19 cellular contexts compared by ENCODE assay signal in the genomic region with DNA sequence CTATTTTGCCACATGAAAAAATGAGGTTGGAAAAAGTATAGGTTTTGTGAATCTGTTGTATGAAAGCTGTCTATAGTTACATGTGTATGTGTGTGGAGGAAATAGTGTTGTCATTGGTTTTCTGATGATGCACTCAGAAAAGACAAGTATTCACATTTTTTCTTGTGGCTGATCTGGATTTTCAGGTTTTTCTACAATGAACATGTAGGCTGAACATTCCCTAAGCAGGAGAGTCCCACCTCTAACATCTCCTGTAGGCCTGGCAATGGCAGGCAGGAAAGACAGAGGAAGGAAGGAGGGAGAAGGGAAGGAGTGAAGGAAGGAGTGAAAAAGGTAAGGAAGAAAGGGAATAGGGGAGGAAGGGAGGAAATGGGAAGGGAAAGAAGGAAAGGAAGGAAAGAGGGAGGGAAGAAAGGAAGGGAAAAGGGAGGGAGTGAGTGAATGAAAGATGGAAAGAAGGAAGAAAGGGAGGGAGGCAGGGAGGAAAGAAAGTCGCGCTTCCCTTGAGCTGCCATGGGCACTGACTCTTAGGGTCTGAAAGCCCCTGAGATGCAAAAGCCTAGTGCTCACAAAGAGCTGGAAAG. TPM values are rescaled to one million over a fixed set of nuclear protein-coding genes. Genes with fewer than 3 reads are reported as not detected.
A peak's percentile ranks its signal among the peaks of the same experiment; 100 is the strongest.
DNase-seq lines count a peak whose midpoint lies in the region; ATAC-seq, FAIRE-seq and TF ChIP-seq lines count a peak whose summit lies in the region.
"Had no signal": no experiment of that assay in that cellular context is flagged by ENCODE, and none has a peak within 500 bp of the region (broad histone marks: within the 10 kb centered on the region; RNA-seq: fewer than 3 reads in every experiment).

No MANE protein-coding gene starts in this region.

- TF ChIP-seq CTCF in Caco-2 (IDR thresholded peaks at IDR 0.05; ENCODE audit: insufficient read depth in 1 of 2, low read depth in 1 of 2, low read length in 1 of 2, severe bottlenecking in 1 of 2, unreplicated experiment in 1 of 2) (no peak), K562 (IDR thresholded peaks at IDR 0.05 in 2 of 3, conservative IDR thresholded peaks at IDR 0.05 in 1 of 3; ENCODE audit: insufficient read depth in 2 of 3, low read depth in 1 of 3, low read length in 3 of 3) (no peak), omental fat pad (IDR thresholded peaks at IDR 0.05) (no peak)

- H3K4me1 Mint-ChIP-seq in Caco-2 (ENCODE audit: low read depth, unreplicated experiment) (peaks cover 7% of the 10 kb centered on the region), immature natural killer cell (peaks cover 0 to 7% of the 10 kb centered on the region in 2 donors)
- H3K4me1 Mint-ChIP-seq: IgD-negative memory B cell had no signal

- CTCF ChIA-PET in Caco-2 (lab: Charles Lee) = no interaction called here
- CTCF ChIA-PET in K562 (lab: Yijun Ruan, JAX; ENCODE audit: low intra/inter-chr PET ratio) = no interaction called here

- H3K9me3 ChIP-seq in Caco-2 = peaks cover 17% of the 10 kb centered on the region; the same call in 1 of the 2 replicates
- no peaks in the 10 kb centered on the region for H3K9me3 ChIP-seq in K562 (replicated peaks; ENCODE audit: control insufficient read depth, insufficient read depth, low read depth, low read length)

- H3K36me3 Mint-ChIP-seq in Caco-2 (ENCODE audit: insufficient read depth, unreplicated experiment) (no peaks in the 10 kb centered on the region), immature natural killer cell (no peaks in the 10 kb centered on the region)
- H3K36me3 Mint-ChIP-seq: IgD-negative memory B cell had no signal

- no peak for ATAC-seq in K562
- ATAC-seq in omental fat pad (ENCODE audit: low FRiP score) = no peak

- no peaks in the 10 kb centered on the region for H3K9me1 ChIP-seq in K562 (ENCODE audit: control insufficient read depth, insufficient read depth, low read length)

- H3K79me2 ChIP-seq in K562 (ENCODE audit: control insufficient read depth, insufficient read depth, low read length) = no peaks in the 10 kb centered on the region

- peaks cover 34% of the 10 kb centered on the region for H3K9me3 Mint-ChIP-seq in Caco-2 (ENCODE audit: unreplicated experiment)
- H3K9me3 Mint-ChIP-seq in immature natural killer cell = peaks cover 0 to 6% (median 0%) of the 10 kb centered on the region in 6 donors

- H3K4me3 ChIP-seq in Caco-2 (ENCODE audit: low read depth, low read length) (no peak overlapping the region), K562 (no peak overlapping the region)

- in situ Hi-C loops in K562 (cut with MboI) = no loop called here

- TF ChIP-seq POLR2A in K562 (conservative IDR thresholded peaks at IDR 0.05) = no peak

- no TSS peak for BruUV-seq in Caco-2 (replicated peaks; lab: Mats Ljungman, UMichigan)
- no TSS peak for BruUV-seq in K562 (replicated peaks; lab: Mats Ljungman, UMichigan)

- no peak overlapping the region for H3K27ac ChIP-seq in K562 (ENCODE audit: extremely low read depth, low read depth, low read length)
- H3K27ac ChIP-seq: C4-2B had no signal

- H3K27me3 Mint-ChIP-seq in Caco-2 (ENCODE audit: insufficient read depth, unreplicated experiment) = no peaks in the 10 kb centered on the region
- peaks cover 0 to 10% (median 6%) of the 10 kb centered on the region in 3 donors for H3K27me3 Mint-ChIP-seq in immature natural killer cell (ENCODE audit: low read depth in 3 of 3)

- H2AFZ ChIP-seq in K562 (ENCODE audit: low read depth, low read length) = peak overlapping the region; percentile 28; the same call in 1 of the 2 replicates

- no peak for FAIRE-seq in K562 (lab: Jason Lieb, UNC)
- no peak for FAIRE-seq in HTR-8/SVneo (lab: Jason Lieb, UNC)
- FAIRE-seq: GM19239, H54 had no signal

- H3K4me3 Mint-ChIP-seq in Caco-2 (ENCODE audit: unreplicated experiment) (peak overlapping the region; percentile 2), immature natural killer cell (no peak overlapping the region)
- H3K4me3 Mint-ChIP-seq: IgD-negative memory B cell had no signal

- H3K4me1 ChIP-seq in Caco-2 (peaks cover 9% of the 10 kb centered on the region), K562 (replicated peaks in 1 of 2; ENCODE audit: control insufficient read depth in 2 of 2, insufficient read depth in 2 of 2, low read length in 2 of 2) (no peaks in the 10 kb centered on the region)

- DNase-seq in Caco-2 = peak in 1 of 2 experiments; percentile 28
- peak; percentile 80 for DNase-seq in DMS53 treated with DMSO at 0.1 percent for 48 hours (lab: John Stamatoyannopoulos, UW; ENCODE audit: unreplicated experiment)
- no peak for DNase-seq in K562 (ENCODE audit: extremely low read depth in 1 of 4, low spot score in 3 of 4)
- DNase-seq in islet precursor cell = peak; percentile 32
- DNase-seq in HTR-8/SVneo (ENCODE audit: insufficient read length, low spot score) = no peak
- DNase-seq in omental fat pad (ENCODE audit: low spot score) = no peak
- DNase-seq in immature natural killer cell = no peak
- DNase-seq: EL, NCI-H1105, NCI-H1694 treated with DMSO at 0.1 percent for 48 hours, NCI-H2107, NCI-H2227 treated with DMSO at 0.1 percent for 48 hours, NCI-H524, SIG-M5 had no signal

- no peak for TF ChIP-seq EP300 in K562 (IDR thresholded peaks at IDR 0.05; ENCODE audit: low read length)

- no peak overlapping the region for H3K9ac ChIP-seq in K562 (ENCODE audit: insufficient read depth in 1 of 2, low read depth in 2 of 2, low read length in 2 of 2)

- no peaks in the 10 kb centered on the region for H3K36me3 ChIP-seq in Caco-2 (ENCODE audit: control insufficient read depth, insufficient read depth, low read length)
- no peaks in the 10 kb centered on the region for H3K36me3 ChIP-seq in K562 (ENCODE audit: control insufficient read depth, insufficient read depth, low read length)

- H3K27ac Mint-ChIP-seq in Caco-2 (ENCODE audit: unreplicated experiment) = no peak overlapping the region
- no peak overlapping the region for H3K27ac Mint-ChIP-seq in immature natural killer cell
- H3K27ac Mint-ChIP-seq: IgD-negative memory B cell had no signal

- POLR2A ChIA-PET in Caco-2 (lab: Charles Lee) (no interaction called here), K562 (lab: Yijun Ruan, JAX) (interaction anchor here (0.5 to 1.9 kb wide), 6 partner anchors 10 to 1140 kb away, joined by 3 to 6 read pairs (median 4); a partner anchor contains a TSS)

- WGBS in K562 (ENCODE audit: insufficient coverage, low coverage, missing lambda C conversion rate) = 0% methylated on average over 2 of the region's 2 CpGs

- no peak overlapping the region; the same call in 1 of the 2 replicates for H3K4me2 ChIP-seq in K562 (ENCODE audit: insufficient read depth, low read length)

- H3K27me3 ChIP-seq in Caco-2 (replicated peaks; ENCODE audit: control insufficient read depth, insufficient read depth, low read length) = no peaks in the 10 kb centered on the region
- H3K27me3 ChIP-seq in K562 (ENCODE audit: control insufficient read depth in 2 of 2, insufficient read depth in 2 of 2, low read length in 2 of 2) = peaks cover 0 to 17% of the 10 kb centered on the region in 2 experiments; a peak in 3 of 5 replicates

- no peaks in the 10 kb centered on the region for H4K20me1 ChIP-seq in K562 (replicated peaks; ENCODE audit: control insufficient read depth, insufficient read depth, low read length)

- intact Hi-C loops in Caco-2 (cut with micrococcal nuclease; ENCODE audit: unreplicated experiment) = no loop called here
- intact Hi-C loops in K562 (cut with micrococcal nuclease) = no loop called here

- no peak for TF ChIP-seq RAD21 in K562 (CRISPR knock-in tag; conservative IDR thresholded peaks at IDR 0.05 in 1 of 2, IDR thresholded peaks at IDR 0.05 in 1 of 2)

RNA-seq across cellular contexts. Expression of a gene that starts 0.5 kb away (rescaled TPM):
- total RNA-seq in Caco-2 (2022) = 0.19 TPM in 1 of 2 replicates, not detected in the other
- total RNA-seq in K562 (2011; cell fraction: chromatin; rRNA removed; ENCODE audit: low replicate concordance) = not detected in 2 replicates
- total RNA-seq in K562 (2011; cell fraction: nucleolus; rRNA removed) = not detected in 2 replicates
- not detected in 2 replicates for total RNA-seq in K562 (2011; cell fraction: nucleoplasm; rRNA removed)
- total RNA-seq in K562 (2014; rRNA removed) = not detected in 2 replicates
- total RNA-seq in K562 (2014; rRNA removed; fragmentation: Illumina TruSeq; extraction: Trizol) = not detected in 2 replicates
- total RNA-seq in K562 (2015; rRNA removed; fragmentation: Illumina TruSeq; extraction: Trizol) = not detected in 2 replicates
- total RNA-seq in K562 (2021) = not detected in 2 replicates
- not detected in 2 replicates for polyA plus RNA-seq in K562 (2011; rRNA removed)
- not detected in 2 replicates for polyA plus RNA-seq in K562 (2011; cell fraction: cytosol; rRNA removed)
- polyA plus RNA-seq in K562 (2011; cell fraction: nucleus; rRNA removed) = not detected in 2 replicates
- not detected in 2 replicates for polyA plus RNA-seq in K562 (2012)
- polyA plus RNA-seq in K562 (2014; fragmentation: Illumina TruSeq; extraction: Trizol) = not detected in 2 replicates
- polyA plus RNA-seq in K562 (2014; fragmentation: Nextera tagmentation; extraction: Ambion mirVana) = not detected
- polyA plus RNA-seq in K562 (2014; rRNA removed) = not detected in 2 replicates
- polyA minus RNA-seq in K562 (2011; rRNA and poly(A)+ RNA removed) = not detected in 2 replicates
- not detected in 2 replicates for polyA minus RNA-seq in K562 (2011; cell fraction: cytosol; rRNA and poly(A)+ RNA removed)
- not detected in 2 replicates for polyA minus RNA-seq in K562 (2011; cell fraction: nucleus; rRNA and poly(A)+ RNA removed)
- total RNA-seq in omental fat pad = not detected
- polyA plus RNA-seq in immature natural killer cell = not detected
- total RNA-seq: LHCN-M2 had no signal
- polyA plus RNA-seq: IgD-negative memory B cell had no signal

RNA-seq across cellular contexts. Expression of a gene that starts 5.8 kb away (rescaled TPM):
- total RNA-seq in Caco-2 (2022) = not detected in 2 replicates
- total RNA-seq in K562 (2011; cell fraction: chromatin; rRNA removed; ENCODE audit: low replicate concordance) = not detected in 2 replicates
- total RNA-seq in K562 (2011; cell fraction: nucleolus; rRNA removed) = not detected in 2 replicates
- total RNA-seq in K562 (2011; cell fraction: nucleoplasm; rRNA removed) = not detected in 2 replicates
- not detected in 2 replicates for total RNA-seq in K562 (2014; rRNA removed)
- not detected in 2 replicates for total RNA-seq in K562 (2014; rRNA removed; fragmentation: Illumina TruSeq; extraction: Trizol)
- total RNA-seq in K562 (2015; rRNA removed; fragmentation: Illumina TruSeq; extraction: Trizol) = not detected in 2 replicates
- total RNA-seq in K562 (2021) = not detected in 2 replicates
- not detected in 2 replicates for polyA plus RNA-seq in K562 (2011; rRNA removed)
- polyA plus RNA-seq in K562 (2011; cell fraction: cytosol; rRNA removed) = 0.09 TPM in 1 of 2 replicates, not detected in the other
- not detected in 2 replicates for polyA plus RNA-seq in K562 (2011; cell fraction: nucleus; rRNA removed)
- not detected in 2 replicates for polyA plus RNA-seq in K562 (2012)
- not detected in 2 replicates for polyA plus RNA-seq in K562 (2014; fragmentation: Illumina TruSeq; extraction: Trizol)
- not detected for polyA plus RNA-seq in K562 (2014; fragmentation: Nextera tagmentation; extraction: Ambion mirVana)
- not detected in 2 replicates for polyA plus RNA-seq in K562 (2014; rRNA removed)
- not detected in 2 replicates for polyA minus RNA-seq in K562 (2011; rRNA and poly(A)+ RNA removed)
- not detected in 2 replicates for polyA minus RNA-seq in K562 (2011; cell fraction: cytosol; rRNA and poly(A)+ RNA removed)
- polyA minus RNA-seq in K562 (2011; cell fraction: nucleus; rRNA and poly(A)+ RNA removed) = not detected in 2 replicates
- not detected for total RNA-seq in omental fat pad
- polyA plus RNA-seq in immature natural killer cell = not detected
- total RNA-seq: LHCN-M2 had no signal
- polyA plus RNA-seq: IgD-negative memory B cell had no signal

RNA-seq across cellular contexts. Expression of a gene that starts 9.3 kb away (rescaled TPM):
- total RNA-seq in Caco-2 (2022) (not detected in 2 replicates), K562 (2014; rRNA removed) (not detected in 2 replicates), K562 (2014; rRNA removed; fragmentation: Illumina TruSeq; extraction: Trizol) (not detected in 2 replicates), K562 (2015; rRNA removed; fragmentation: Illumina TruSeq; extraction: Trizol) (not detected in 2 replicates), K562 (2021) (not detected in 2 replicates), omental fat pad (not detected)
- not detected in 2 replicates for total RNA-seq in K562 (2011; cell fraction: chromatin; rRNA removed; ENCODE audit: low replicate concordance)
- not detected in 2 replicates for total RNA-seq in K562 (2011; cell fraction: nucleolus; rRNA removed)
- total RNA-seq in K562 (2011; cell fraction: nucleoplasm; rRNA removed) = not detected in 2 replicates
- polyA plus RNA-seq in K562 (2011; rRNA removed) (not detected in 2 replicates), K562 (2014; fragmentation: Illumina TruSeq; extraction: Trizol) (not detected in 2 replicates), K562 (2014; fragmentation: Nextera tagmentation; extraction: Ambion mirVana) (not detected), K562 (2014; rRNA removed) (not detected in 2 replicates), immature natural killer cell (not detected)
- polyA plus RNA-seq in K562 (2011; cell fraction: cytosol; rRNA removed) = not detected in 2 replicates
- polyA plus RNA-seq in K562 (2011; cell fraction: nucleus; rRNA removed) = not detected in 2 replicates
- not detected in 2 replicates for polyA plus RNA-seq in K562 (2012)
- polyA minus RNA-seq in K562 (2011; rRNA and poly(A)+ RNA removed) = not detected in 2 replicates
- not detected in 2 replicates for polyA minus RNA-seq in K562 (2011; cell fraction: cytosol; rRNA and poly(A)+ RNA removed)
- polyA minus RNA-seq in K562 (2011; cell fraction: nucleus; rRNA and poly(A)+ RNA removed) = not detected in 2 replicates
- total RNA-seq: LHCN-M2 had no signal
- polyA plus RNA-seq: IgD-negative memory B cell had no signal

RNA-seq across cellular contexts. Expression of a gene that starts 53.2 kb away (rescaled TPM):
- total RNA-seq in Caco-2 (2022) (not detected in 2 replicates), K562 (2014; rRNA removed) (not detected in 2 replicates), K562 (2014; rRNA removed; fragmentation: Illumina TruSeq; extraction: Trizol) (not detected in 2 replicates), K562 (2015; rRNA removed; fragmentation: Illumina TruSeq; extraction: Trizol) (not detected in 2 replicates), K562 (2021) (not detected in 2 replicates), omental fat pad (not detected)
- not detected in 2 replicates for total RNA-seq in K562 (2011; cell fraction: chromatin; rRNA removed; ENCODE audit: low replicate concordance)
- not detected in 2 replicates for total RNA-seq in K562 (2011; cell fraction: nucleolus; rRNA removed)
- not detected in 2 replicates for total RNA-seq in K562 (2011; cell fraction: nucleoplasm; rRNA removed)
- polyA plus RNA-seq in K562 (2011; rRNA removed) (not detected in 2 replicates), K562 (2014; fragmentation: Illumina TruSeq; extraction: Trizol) (not detected in 2 replicates), K562 (2014; fragmentation: Nextera tagmentation; extraction: Ambion mirVana) (not detected), K562 (2014; rRNA removed) (not detected in 2 replicates), immature natural killer cell (not detected)
- polyA plus RNA-seq in K562 (2011; cell fraction: cytosol; rRNA removed) = not detected in 2 replicates
- polyA plus RNA-seq in K562 (2011; cell fraction: nucleus; rRNA removed) = not detected in 2 replicates
- polyA plus RNA-seq in K562 (2012) = not detected in 2 replicates
- not detected in 2 replicates for polyA minus RNA-seq in K562 (2011; rRNA and poly(A)+ RNA removed)
- not detected in 2 replicates for polyA minus RNA-seq in K562 (2011; cell fraction: cytosol; rRNA and poly(A)+ RNA removed)
- polyA minus RNA-seq in K562 (2011; cell fraction: nucleus; rRNA and poly(A)+ RNA removed) = not detected in 2 replicates
- total RNA-seq: LHCN-M2 had no signal
- polyA plus RNA-seq: IgD-negative memory B cell had no signal

Comparison
In these comparisons a context has a peak if more than half of its experiments do, and no peak if none do; other contexts are left out.
1. DNase-seq: peak in DMS53 treated with DMSO at 0.1 percent for 48 hours (single experiment) and islet precursor cell (single experiment); none in K562 (0 of 4), HTR-8/SVneo (single experiment), omental fat pad (single experiment) and immature natural killer cell (0 of 3).